2 cellular contexts compared by ENCODE assay signal in genomic region chr9:10447036-10447435, GRCh38.
TF ChIP-seq lines count a peak whose summit lies in the region.

No MANE protein-coding gene starts in this region.

TF ChIP-seq in HepG2, 621 proteins besides CTCF, POLR2A, EP300 and RAD21 (continued from another document):
- TF ChIP-seq MAFF (IDR thresholded peaks at IDR 0.05; ENCODE audit: low read depth, low read length): peak; percentile 98
- TF ChIP-seq HNF4A (CRISPR knock-in tag; IDR thresholded peaks at IDR 0.05): no peak
- no peak for TF ChIP-seq ZNF7 (CRISPR knock-in tag; IDR thresholded peaks at IDR 0.05)
- no peak for TF ChIP-seq ZNF503 (CRISPR knock-in tag; IDR thresholded peaks at IDR 0.05)
- no peak for TF ChIP-seq ZNF775 (CRISPR knock-in tag; IDR thresholded peaks at IDR 0.05; ENCODE audit: borderline replicate concordance)
- TF ChIP-seq JUN (CRISPR knock-in tag; IDR thresholded peaks at IDR 0.05): no peak
- no peak for TF ChIP-seq MYNN (CRISPR knock-in tag; IDR thresholded peaks at IDR 0.05; ENCODE audit: low read depth)
- peak; percentile 95 to 98 for TF ChIP-seq MAFK (conservative IDR thresholded peaks at IDR 0.05 in 1 of 2, IDR thresholded peaks at IDR 0.05 in 1 of 2; ENCODE audit: low read length in 2 of 2)

TF ChIP-seq in K562, 482 proteins besides CTCF, POLR2A, EP300 and RAD21 (continued from another document):
- TF ChIP-seq MAFF (IDR thresholded peaks at IDR 0.05; ENCODE audit: low read length) (peak; percentile 60), ZNF316 (IDR thresholded peaks at IDR 0.05) (peak; percentile 41; the same call in 1 of the 2 replicates)
